8 cellular contexts compared by ENCODE assay signal in the genomic region with DNA sequence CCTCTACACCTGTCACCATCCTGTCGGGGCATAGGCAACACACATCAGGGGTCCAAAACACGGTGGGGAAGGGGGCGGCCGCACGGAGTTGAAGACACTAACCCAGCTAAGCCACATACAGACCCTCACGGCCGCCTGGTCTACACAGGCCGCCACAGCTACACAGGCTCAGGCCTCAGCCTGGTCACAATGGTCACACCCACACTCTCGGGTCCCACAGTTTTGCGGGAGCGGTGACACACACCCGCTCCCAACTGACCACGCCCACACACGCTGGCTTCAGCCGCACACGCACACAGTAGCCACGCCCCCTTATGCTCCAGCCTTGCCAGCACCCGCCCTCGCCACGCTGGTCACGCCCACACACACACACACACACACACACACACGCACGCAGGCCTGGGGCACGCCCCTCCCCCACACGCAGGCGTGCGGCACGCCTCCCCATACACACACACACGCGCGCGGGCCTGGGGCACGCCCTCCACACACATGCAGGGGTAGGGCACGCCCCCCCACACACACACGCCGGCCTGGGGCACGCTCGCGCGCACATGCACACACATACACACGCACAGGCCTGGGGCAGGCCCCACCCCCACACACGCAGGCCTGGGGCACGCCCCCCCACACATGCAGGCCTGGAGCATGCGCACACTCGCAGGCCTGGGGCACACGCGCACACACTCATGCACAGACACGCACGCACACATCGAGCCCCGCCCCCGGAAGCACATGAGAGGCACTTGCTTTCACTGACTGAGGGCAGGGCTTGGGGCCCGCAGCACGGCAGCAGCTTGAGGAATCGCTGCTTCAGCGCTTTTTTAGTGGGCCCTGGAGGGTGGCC. TPM values are rescaled to one million over a fixed set of nuclear protein-coding genes. Genes with fewer than 3 reads are reported as not detected.
DNase-seq lines count a peak whose midpoint lies in the region; ATAC-seq and TF ChIP-seq lines count a peak whose summit lies in the region.

No MANE protein-coding gene starts in this region.

- H3K4me3 Mint-ChIP-seq in IgD-negative memory B cell: peak overlapping the region; percentile 76 to 94 (median 89)

- no peak for TF ChIP-seq CTCF in RWPE1 (conservative IDR thresholded peaks at IDR 0.05; ENCODE audit: low read depth)

- peaks cover 7% of the 10 kb centered on the region for H3K36me3 Mint-ChIP-seq in IgD-negative memory B cell

- no peak overlapping the region for H2BK5ac ChIP-seq in neuronal stem cell (ENCODE audit: low read length)

- peak overlapping the region; percentile 98 for H3K14ac ChIP-seq in neuronal stem cell (ENCODE audit: low read length)

- H3K27ac Mint-ChIP-seq in IgD-negative memory B cell: peak overlapping the region; percentile 94 to 99 (median 98)

- H3K4me3 ChIP-seq in neuronal stem cell (ENCODE audit: low read length in 2 of 2): peak overlapping the region in 1 of 2 donors; percentile 83

- H2AK5ac ChIP-seq in neuronal stem cell (ENCODE audit: low read depth, low read length): peak overlapping the region; percentile 9

- peak; percentile 84 for DNase-seq in DMS 273 (lab: John Stamatoyannopoulos, UW; ENCODE audit: unreplicated experiment)
- peak; percentile 92 for DNase-seq in RWPE1 (ENCODE audit: low spot score)
- DNase-seq in activated effector memory CD4-positive, alpha-beta T cell treated with Interleukin-2 at 50 U/mL for 16 hours: peak; percentile 91
- peak; percentile 79 for DNase-seq in fibroblast of the conjunctiva (ENCODE audit: low read depth)
- DNase-seq in neuronal stem cell (ENCODE audit: low spot score): peak; percentile 86
- DNase-seq in stromal cell of bone marrow (ENCODE audit: low read depth): peak; percentile 68

- no peaks in the 10 kb centered on the region for H3K9me3 ChIP-seq in neuronal stem cell (replicated peaks in 1 of 2; ENCODE audit: control insufficient read depth in 2 of 2, insufficient read depth in 1 of 2, low read depth in 1 of 2, low read length in 2 of 2)

- H3K9ac ChIP-seq in neuronal stem cell (ENCODE audit: low read depth, low read length, poor library complexity): peak overlapping the region; percentile 95

- H3K9me3 Mint-ChIP-seq in IgD-negative memory B cell: no peaks in the 10 kb centered on the region

- no CpG with 5 or more reads among the region's 56 CpGs for WGBS in neuronal stem cell (ENCODE audit: extremely low coverage in 2 of 2, insufficient read length in 2 of 2, insufficient replicate concordance in 1 of 2), 2 donors

- H2BK12ac ChIP-seq in neuronal stem cell (ENCODE audit: low read length): peak overlapping the region; percentile 98

- H3K27ac ChIP-seq in RWPE1 (peak overlapping the region; percentile 80), neuronal stem cell (replicated peaks; ENCODE audit: low read length) (peak overlapping the region; percentile 66)

- H2AFZ ChIP-seq in neuronal stem cell (ENCODE audit: low read length): peak overlapping the region; percentile 36

- H4K8ac ChIP-seq in neuronal stem cell (ENCODE audit: low read depth, low read length): peak overlapping the region; percentile 77

- H3K23ac ChIP-seq in neuronal stem cell (ENCODE audit: low read depth, low read length, poor library complexity): peak overlapping the region; percentile 96

- H3K79me1 ChIP-seq in neuronal stem cell (ENCODE audit: low read depth, low read length): no peaks in the 10 kb centered on the region

- no peaks in the 10 kb centered on the region for H3K27me3 Mint-ChIP-seq in IgD-negative memory B cell

- POLR2A ChIA-PET in RWPE1 (lab: Yijun Ruan, JAX; ENCODE audit: low non-redundant PET): no interaction called here

- H3K4me1 Mint-ChIP-seq in IgD-negative memory B cell: peaks cover 9 to 36% (median 25%) of the 10 kb centered on the region in 3 donors

- peak overlapping the region; percentile 85 for H3K4me2 ChIP-seq in neuronal stem cell (ENCODE audit: insufficient read depth, low read length, poor library complexity, severe bottlenecking)

- H4K91ac ChIP-seq in neuronal stem cell (ENCODE audit: low read depth, low read length, poor library complexity): peak overlapping the region; percentile 41

- H3K4me1 ChIP-seq in neuronal stem cell (ENCODE audit: control insufficient read depth in 2 of 2, insufficient read depth in 1 of 2, low read depth in 1 of 2, low read length in 2 of 2): peaks cover 11 to 18% of the 10 kb centered on the region in 2 donors

- CTCF ChIA-PET in RWPE1 (lab: Yijun Ruan, JAX): interaction anchor here (1.1 to 1.7 kb wide), 2 partner anchors 10 to 13 kb away, joined by 3 to 4 read pairs; a partner anchor contains a TSS

- H3K27me3 ChIP-seq in neuronal stem cell (ENCODE audit: control insufficient read depth in 3 of 3, insufficient read depth in 3 of 3, low read depth in 1 of 3, low read length in 3 of 3): no peaks in the 10 kb centered on the region

- peaks cover 9 to 15% of the 10 kb centered on the region in 2 donors for H3K36me3 ChIP-seq in neuronal stem cell (replicated peaks in 1 of 2; ENCODE audit: control insufficient read depth in 2 of 2, insufficient read depth in 2 of 2, low read length in 2 of 2)

- peak; percentile 56 for ATAC-seq in GM21528 (IDR thresholded peaks at IDR 0.05; ENCODE audit: low FRiP score, unreplicated experiment)

- peak overlapping the region; percentile 97 for H3K18ac ChIP-seq in neuronal stem cell (ENCODE audit: low read length)

- peak overlapping the region; percentile 40 for H2BK15ac ChIP-seq in neuronal stem cell (ENCODE audit: low read length)

- peak overlapping the region; percentile 32 for H3K4ac ChIP-seq in neuronal stem cell (ENCODE audit: low read length)

- H2BK120ac ChIP-seq in neuronal stem cell (ENCODE audit: low read depth, low read length): peak overlapping the region; percentile 27

RNA-seq across cellular contexts. Expression of a gene that starts 12.3 kb away (rescaled TPM):
- polyA plus RNA-seq in IgD-negative memory B cell: 47.8 TPM
- 74.9 TPM for polyA plus RNA-seq in neuronal stem cell (2013, experiment 1 of 2)
- 76.0 TPM for polyA plus RNA-seq in neuronal stem cell (2013, experiment 2 of 2)

RNA-seq across cellular contexts. Expression of a gene that starts 13.1 kb away (rescaled TPM):
- 14.5 TPM for polyA plus RNA-seq in IgD-negative memory B cell
- 6.4 TPM for polyA plus RNA-seq in neuronal stem cell (2013, experiment 1 of 2)
- polyA plus RNA-seq in neuronal stem cell (2013, experiment 2 of 2): 6.7 TPM

RNA-seq across cellular contexts. Expression of a gene that starts 47.3 kb away (rescaled TPM):
- 2.9 TPM for polyA plus RNA-seq in IgD-negative memory B cell
- 105 TPM for polyA plus RNA-seq in neuronal stem cell (2013, experiment 1 of 2)
- 108 TPM for polyA plus RNA-seq in neuronal stem cell (2013, experiment 2 of 2)

RNA-seq across cellular contexts. Expression of a gene that starts 54.6 kb away (rescaled TPM):
- not detected for polyA plus RNA-seq in IgD-negative memory B cell
- 91.9 TPM for polyA plus RNA-seq in neuronal stem cell (2013, experiment 1 of 2)
- polyA plus RNA-seq in neuronal stem cell (2013, experiment 2 of 2): 86.1 TPM
